In the genomic region with DNA sequence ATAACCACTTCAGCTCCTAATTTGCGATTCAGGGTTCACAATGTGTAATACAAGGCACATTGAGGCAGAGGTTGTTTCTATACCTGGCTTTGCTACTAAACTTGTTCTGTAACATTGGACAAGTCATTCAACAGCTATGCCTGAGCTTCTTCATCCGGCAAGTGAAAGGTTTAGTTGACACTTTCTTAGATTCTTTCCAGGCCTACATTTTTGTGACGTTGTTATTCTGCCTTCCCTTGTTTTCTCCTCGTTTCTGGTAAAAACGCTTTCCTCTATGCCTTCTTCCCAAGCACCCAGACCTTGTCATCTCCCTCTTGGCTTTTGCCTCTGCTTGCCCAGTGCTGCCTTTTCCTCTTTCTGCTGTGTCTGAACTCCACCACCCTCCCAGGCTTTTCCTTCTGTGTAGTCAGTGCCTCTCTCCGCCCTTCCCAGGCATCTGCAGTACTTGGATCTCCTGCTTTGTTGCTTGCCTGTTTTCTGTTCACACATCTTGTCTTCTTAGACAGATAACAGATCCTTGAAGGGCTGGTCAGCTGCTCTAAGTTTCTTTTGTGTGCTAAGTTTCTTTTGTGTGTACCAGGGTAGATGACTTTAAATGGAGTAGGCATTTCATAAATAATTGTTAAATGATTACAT, we compare ENCODE assay signal across 18 cellular contexts. TPM values are rescaled to one million over a fixed set of nuclear protein-coding genes. Genes with fewer than 3 reads are reported as not detected.
DNase-seq lines count a peak whose midpoint lies in the region; ATAC-seq and TF ChIP-seq lines count a peak whose summit lies in the region.
"Had no signal": no experiment of that assay in that cellular context is flagged by ENCODE, and none has a peak within 500 bp of the region (broad histone marks: within the 10 kb centered on the region; RNA-seq: fewer than 3 reads in every experiment).

No MANE protein-coding gene starts in this region.

- no peaks in the 10 kb centered on the region for H3K9me3 ChIP-seq in HEK293 (ENCODE audit: control insufficient read depth, insufficient read depth, low read depth, low read length)
- no peaks in the 10 kb centered on the region for H3K9me3 ChIP-seq in iPS-15b (ENCODE audit: control insufficient read depth, insufficient read depth, low read length)
- H3K9me3 ChIP-seq in skeletal muscle tissue (ENCODE audit: control insufficient read depth in 3 of 3, low read length in 3 of 3), result no peaks in the 10 kb centered on the region
- H3K9me3 ChIP-seq: left lung, right lobe of liver had no signal

- H3K9ac ChIP-seq in iPS-15b (ENCODE audit: low read depth, low read length), result no peak overlapping the region
- peak overlapping the region in 2 of 3 donors; percentile 28 to 95 for H3K9ac ChIP-seq in skeletal muscle tissue (ENCODE audit: low read depth in 1 of 3, low read length in 3 of 3)

- H3K27me3 ChIP-seq in iPS-15b (ENCODE audit: control insufficient read depth, insufficient read depth, low read length) (peaks cover 73% of the 10 kb centered on the region), skeletal muscle tissue (ENCODE audit: control insufficient read depth in 3 of 3, insufficient read depth in 3 of 3, low read length in 3 of 3) (no peaks in the 10 kb centered on the region)
- H3K27me3 ChIP-seq: right lobe of liver had no signal

- H3K4me3 ChIP-seq in HEK293 (ENCODE audit: low read depth, low read length), result no peak overlapping the region
- peak overlapping the region; percentile 15 for H3K4me3 ChIP-seq in iPS-15b (ENCODE audit: low read depth, low read length)
- H3K4me3 ChIP-seq in skeletal muscle tissue (ENCODE audit: low read length in 3 of 3), result no peak overlapping the region
- H3K4me3 ChIP-seq: right lobe of liver had no signal

- CTCF ChIA-PET in HEK293 (lab: Yijun Ruan, JAX), result interaction anchor here (0.6 to 11.5 kb wide), 2 partner anchors 137 to 144 kb away, joined by 3 to 92 read pairs; no protein-coding TSS in a partner anchor

- ATAC-seq in GM18868 (IDR thresholded peaks at IDR 0.05; ENCODE audit: unreplicated experiment), result no peak
- ATAC-seq in GM19023 (IDR thresholded peaks at IDR 0.05; ENCODE audit: unreplicated experiment), result no peak
- ATAC-seq: GM23338, right lobe of liver, WTC11 had no signal

- H3K4me1 ChIP-seq in HEK293 (ENCODE audit: control insufficient read depth, insufficient read depth, low read length) (0 out of 2 replicates have a peak, but pooled peaks cover 2% of the 10 kb centered on the region), iPS-15b (ENCODE audit: control insufficient read depth, insufficient read depth, low read length) (peaks cover 38% of the 10 kb centered on the region), skeletal muscle tissue (ENCODE audit: control insufficient read depth in 3 of 3, insufficient read depth in 3 of 3, low read length in 3 of 3) (peaks cover 36 to 52% (median 39%) of the 10 kb centered on the region in 3 donors)

- POLR2A ChIA-PET in HEK293 (lab: Yijun Ruan, JAX), result no interaction called here

- TF ChIP-seq CTCF in HEK293 (tag by site-specific recombination; IDR thresholded peaks at IDR 0.05), result no peak

- DNase-seq in amniotic epithelial cell (ENCODE audit: low read depth), result peak; percentile 89
- DNase-seq in NCI-H69 (lab: John Stamatoyannopoulos, UW), result no peak
- no peak for DNase-seq in NCI-H2107 (lab: John Stamatoyannopoulos, UW)
- DNase-seq: effector CD8-positive, alpha-beta T cell; left lung; NCI-H1105 treated with DMSO at 0.1 percent for 48 hours; NCI-H510A; nephron progenitor cell; right lobe of liver; stimulated activated naive B cell treated with anti-CD40 and anti-IgM and Interleukin-4, amounts not matched to agents 10 μg/mL and 1 μg/mL and 100 μg/mL, for 72 hours had no signal

- no peak overlapping the region for H3K27ac ChIP-seq in HEK293 (ENCODE audit: extremely low read depth, low read depth, low read length)
- H3K27ac ChIP-seq in skeletal muscle tissue (ENCODE audit: low read depth, low read length), result peak overlapping the region; percentile 29

- H3K36me3 ChIP-seq in HEK293 (ENCODE audit: control insufficient read depth in 2 of 2, insufficient read depth in 1 of 2, low read length in 2 of 2) (no peaks in the 10 kb centered on the region), iPS-15b (ENCODE audit: control insufficient read depth, insufficient read depth, low read length) (no peaks in the 10 kb centered on the region), skeletal muscle tissue (ENCODE audit: control insufficient read depth in 3 of 3, insufficient read depth in 3 of 3, low read length in 3 of 3) (no peaks in the 10 kb centered on the region)
- H3K36me3 ChIP-seq: left lung, right lobe of liver had no signal

TF ChIP-seq in HEK293, 187 proteins besides CTCF, POLR2A, EP300 and RAD21:
- TF ChIP-seq SP2 (tag by site-specific recombination; IDR thresholded peaks at IDR 0.05) (no peak), ZNF223 (tag by site-specific recombination; IDR thresholded peaks at IDR 0.05) (no peak), ZNF830 (tag by site-specific recombination; IDR thresholded peaks at IDR 0.05; ENCODE audit: low read depth) (no peak), KLF1 (tag by site-specific recombination; IDR thresholded peaks at IDR 0.05) (peak; percentile 88), ZBTB17 (tag by site-specific recombination; IDR thresholded peaks at IDR 0.05) (peak; percentile 45; the same call in 1 of the 2 replicates), ZNF654 (tag by site-specific recombination; IDR thresholded peaks at IDR 0.05; ENCODE audit: low read depth) (no peak), MYNN (tag by site-specific recombination; IDR thresholded peaks at IDR 0.05; ENCODE audit: borderline replicate concordance) (no peak), ZNF354C (tag by site-specific recombination; IDR thresholded peaks at IDR 0.05; ENCODE audit: borderline replicate concordance, low read depth) (no peak), KLF8 (tag by site-specific recombination; IDR thresholded peaks at IDR 0.05) (no peak), ZNF404 (tag by site-specific recombination; IDR thresholded peaks at IDR 0.05) (no peak), ZBTB48 (tag by site-specific recombination; IDR thresholded peaks at IDR 0.05) (no peak), PRDM1 (tag by site-specific recombination; IDR thresholded peaks at IDR 0.05) (peak; percentile 57; the same call in 1 of the 2 replicates), ZNF2 (tag by site-specific recombination; IDR thresholded peaks at IDR 0.05) (no peak), EGR2 (tag by site-specific recombination; IDR thresholded peaks at IDR 0.05; ENCODE audit: low read depth) (no peak), HOXA7 (CRISPR knock-in tag; IDR thresholded peaks at IDR 0.05; ENCODE audit: borderline replicate concordance) (no peak)
- TF ChIP-seq, protein P1, sequence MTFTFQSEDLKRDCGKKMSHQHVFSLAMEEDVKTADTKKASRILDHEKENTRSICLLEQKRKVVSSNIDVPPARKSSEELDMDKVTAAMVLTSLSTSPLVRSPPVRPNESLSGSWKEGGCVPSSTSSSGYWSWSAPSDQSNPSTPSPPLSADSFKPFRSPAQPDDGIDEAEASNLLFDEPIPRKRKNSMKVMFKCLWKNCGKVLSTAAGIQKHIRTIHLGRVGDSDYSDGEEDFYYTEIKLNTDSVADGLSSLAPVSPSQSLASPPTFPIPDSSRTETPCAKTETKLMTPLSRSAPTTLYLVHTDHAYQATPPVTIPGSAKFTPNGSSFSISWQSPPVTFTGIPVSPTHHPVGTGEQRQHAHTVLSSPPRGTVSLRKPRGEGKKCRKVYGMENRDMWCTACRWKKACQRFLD (tag by site-specific recombination; IDR thresholded peaks at IDR 0.05), result no peak
- TF ChIP-seq, protein P2, sequence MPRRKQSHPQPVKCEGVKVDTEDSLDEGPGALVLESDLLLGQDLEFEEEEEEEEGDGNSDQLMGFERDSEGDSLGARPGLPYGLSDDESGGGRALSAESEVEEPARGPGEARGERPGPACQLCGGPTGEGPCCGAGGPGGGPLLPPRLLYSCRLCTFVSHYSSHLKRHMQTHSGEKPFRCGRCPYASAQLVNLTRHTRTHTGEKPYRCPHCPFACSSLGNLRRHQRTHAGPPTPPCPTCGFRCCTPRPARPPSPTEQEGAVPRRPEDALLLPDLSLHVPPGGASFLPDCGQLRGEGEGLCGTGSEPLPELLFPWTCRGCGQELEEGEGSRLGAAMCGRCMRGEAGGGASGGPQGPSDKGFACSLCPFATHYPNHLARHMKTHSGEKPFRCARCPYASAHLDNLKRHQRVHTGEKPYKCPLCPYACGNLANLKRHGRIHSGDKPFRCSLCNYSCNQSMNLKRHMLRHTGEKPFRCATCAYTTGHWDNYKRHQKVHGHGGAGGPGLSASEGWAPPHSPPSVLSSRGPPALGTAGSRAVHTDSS (tag by site-specific recombination; IDR thresholded peaks at IDR 0.05), result no peak

RNA-seq across cellular contexts. Expression of a gene that starts 1.4 kb away (rescaled TPM):
- 79.3 TPM for total RNA-seq in skeletal muscle tissue
- total RNA-seq: OCI-LY7 had no signal
